1 cellular context compared by ENCODE assay signal in the genomic region with DNA sequence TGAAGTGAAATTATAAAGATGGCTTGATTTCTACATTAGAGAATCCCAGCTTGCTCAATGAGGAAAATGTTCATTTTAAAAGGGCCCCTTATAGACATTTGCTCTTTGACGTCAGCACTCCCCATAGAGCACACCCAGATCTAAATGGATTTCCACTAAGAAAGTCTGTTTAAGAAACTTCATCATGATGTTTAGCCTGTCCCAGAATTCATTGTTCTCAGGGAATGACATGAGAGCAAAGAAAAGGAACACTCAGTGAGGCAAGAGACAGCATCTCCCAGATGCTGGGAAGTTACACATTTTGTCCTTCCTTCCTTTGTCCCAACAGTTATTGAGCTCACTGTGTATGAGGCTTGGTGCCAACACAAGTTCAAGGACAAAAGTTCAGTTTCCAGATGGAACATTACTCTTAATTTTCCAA.
A peak's percentile ranks its signal among the peaks of the same experiment; 100 is the strongest.
TF ChIP-seq lines count a peak whose summit lies in the region.

No MANE protein-coding gene starts in this region.

TF ChIP-seq in endothelial cell of umbilical vein, 7 proteins besides CTCF, POLR2A, EP300 and RAD21:
- TF ChIP-seq JUN (IDR thresholded peaks at IDR 0.05; ENCODE audit: borderline replicate concordance, insufficient read depth, insufficient read length, low read depth) (peak; percentile 65), POLR2AphosphoS5 (IDR thresholded peaks at IDR 0.05; ENCODE audit: insufficient read depth, low read depth, low read length) (peak; percentile 92), GATA2 (IDR thresholded peaks at IDR 0.05; ENCODE audit: insufficient read depth, insufficient read length, low read depth, low read length) (peak; percentile 40), MYC (IDR thresholded peaks at IDR 0.05; ENCODE audit: low read depth, low read length) (no peak), EZH2 (IDR thresholded peaks at IDR 0.05; ENCODE audit: borderline replicate concordance, low read depth, low read length, severe bottlenecking) (no peak), FOS (IDR thresholded peaks at IDR 0.05; ENCODE audit: borderline replicate concordance, insufficient read depth, low read length) (peak; percentile 30)
- TF ChIP-seq, protein P1, sequence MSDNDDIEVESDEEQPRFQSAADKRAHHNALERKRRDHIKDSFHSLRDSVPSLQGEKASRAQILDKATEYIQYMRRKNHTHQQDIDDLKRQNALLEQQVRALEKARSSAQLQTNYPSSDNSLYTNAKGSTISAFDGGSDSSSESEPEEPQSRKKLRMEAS (IDR thresholded peaks at IDR 0.05; ENCODE audit: insufficient read depth, insufficient read length): no peak
TF ChIP-seq in endothelial cell of umbilical vein: peak in this region for 4.
